Comparison of ENCODE assay signal across 14 cellular contexts in the genomic region with DNA sequence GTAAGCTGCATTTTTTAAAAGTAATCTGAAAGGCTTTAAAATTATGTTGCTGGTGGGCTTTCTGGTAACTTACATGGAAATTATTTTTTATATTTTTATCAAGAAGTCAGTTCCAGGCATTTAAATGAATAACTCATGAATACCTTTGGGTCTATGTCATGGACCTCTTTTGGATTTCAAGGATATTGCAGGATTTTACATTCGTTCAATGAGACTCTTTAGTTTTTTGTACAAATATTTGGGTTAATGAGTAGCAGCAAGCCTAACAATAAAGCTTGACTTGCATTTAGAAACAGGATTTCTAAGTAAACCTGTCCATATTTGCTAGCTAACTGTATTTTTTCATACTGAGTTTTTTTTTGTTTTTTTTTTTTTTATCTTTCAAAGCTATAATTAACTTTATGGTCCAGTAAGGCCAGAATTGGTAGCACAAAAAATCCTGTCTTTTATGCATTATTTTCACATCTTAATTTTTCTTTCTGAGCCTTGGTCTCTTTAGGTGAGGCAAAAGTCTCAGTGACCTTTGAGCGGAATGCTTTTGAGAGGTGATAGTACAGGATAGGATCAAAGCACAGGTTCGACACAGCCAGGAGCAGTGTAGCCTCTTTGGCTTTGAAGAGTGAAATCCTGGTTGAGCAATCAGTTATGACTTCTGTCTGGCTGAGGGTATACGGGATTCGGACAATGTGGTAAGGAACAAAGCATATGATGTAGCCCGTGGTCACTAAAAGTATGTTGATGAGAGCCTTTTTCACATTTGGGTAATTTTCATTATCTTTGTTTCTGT. TPM values are rescaled to one million over a fixed set of nuclear protein-coding genes. Genes with fewer than 3 reads are reported as not detected.
DNase-seq lines count a peak whose midpoint lies in the region; ATAC-seq and TF ChIP-seq lines count a peak whose summit lies in the region.
"Had no signal": no experiment of that assay in that cellular context is flagged by ENCODE, and none has a peak within 500 bp of the region (broad histone marks: within the 10 kb centered on the region; RNA-seq: fewer than 3 reads in every experiment).

No MANE protein-coding gene starts in this region.

- H2AFZ ChIP-seq in IMR-90 (replicated peaks; ENCODE audit: low read length, poor library complexity) (no peak overlapping the region), trophoblast cell (ENCODE audit: insufficient read depth, low read length, poor library complexity) (no peak overlapping the region)

- peaks cover 3% of the 10 kb centered on the region for H3K9me3 Mint-ChIP-seq in activated CD4-positive, alpha-beta T cell treated with anti-CD3 and anti-CD28 coated beads for 36 hours (ENCODE audit: low read depth)
- H3K9me3 Mint-ChIP-seq in chondrocyte (ENCODE audit: low read depth): no peaks in the 10 kb centered on the region

- H3K27ac Mint-ChIP-seq in activated CD4-positive, alpha-beta T cell treated with anti-CD3 and anti-CD28 coated beads for 36 hours: peak overlapping the region; percentile 93
- H3K27ac Mint-ChIP-seq in chondrocyte (ENCODE audit: unreplicated experiment): peak overlapping the region; percentile 80

- H3K9me3 ChIP-seq in IMR-90 (ENCODE audit: control insufficient read depth, insufficient read depth, low read length) (no peaks in the 10 kb centered on the region), trophoblast cell (ENCODE audit: insufficient read depth, low read depth, low read length) (no peaks in the 10 kb centered on the region)
- H3K9me3 ChIP-seq: heart left ventricle, left ventricle myocardium inferior, SJCRH30 had no signal

- H3K79me1 ChIP-seq in IMR-90 (ENCODE audit: low read depth in 1 of 2, low read length in 2 of 2) (no peaks in the 10 kb centered on the region), trophoblast cell (ENCODE audit: low read length) (peaks cover 6% of the 10 kb centered on the region)

- no peak overlapping the region for H2BK15ac ChIP-seq in IMR-90 (ENCODE audit: low read depth, low read length)

- peaks cover 3% of the 10 kb centered on the region; the same call in 1 of the 2 replicates for H3K9me1 ChIP-seq in IMR-90 (ENCODE audit: insufficient read depth, low read length)

- H3K9ac ChIP-seq in IMR-90 (ENCODE audit: low read depth, low read length): no peak overlapping the region
- no peak overlapping the region for H3K9ac ChIP-seq in trophoblast cell (ENCODE audit: low read length)

- BruUV-seq in IMR-90 (replicated peaks; lab: Mats Ljungman, UMichigan): no TSS peak

- H3K4ac ChIP-seq in IMR-90 (ENCODE audit: low read depth, low read length) (peak overlapping the region; percentile 10; the same call in 1 of the 2 replicates), trophoblast cell (ENCODE audit: low read depth, low read length) (no peak overlapping the region)

- H3K4me1 ChIP-seq in IMR-90 (ENCODE audit: control insufficient read depth, insufficient read depth, low read length) (peaks cover 2% of the 10 kb centered on the region; the same call in 1 of the 2 replicates), trophoblast cell (ENCODE audit: control insufficient read depth in 1 of 2, insufficient read depth in 2 of 2, low read length in 2 of 2) (peaks cover 3% of the 10 kb centered on the region in 2 experiments)
- H3K4me1 ChIP-seq: left ventricle myocardium inferior, SJCRH30 had no signal

- H3K79me2 ChIP-seq in trophoblast cell (ENCODE audit: control insufficient read depth, insufficient read depth, low read length, poor library complexity): no peaks in the 10 kb centered on the region

- peaks cover 53% of the 10 kb centered on the region for H3K36me3 Mint-ChIP-seq in activated CD4-positive, alpha-beta T cell treated with anti-CD3 and anti-CD28 coated beads for 36 hours (ENCODE audit: low read depth)
- no peaks in the 10 kb centered on the region for H3K36me3 Mint-ChIP-seq in chondrocyte (ENCODE audit: low read depth)

- peak overlapping the region; percentile 34; the same call in 1 of the 2 replicates for H2BK20ac ChIP-seq in IMR-90 (ENCODE audit: low read depth, low read length)

- peak overlapping the region; percentile 27; the same call in 1 of the 2 replicates for H2AK5ac ChIP-seq in IMR-90 (ENCODE audit: low read depth, low read length)
- H2AK5ac ChIP-seq in trophoblast cell (ENCODE audit: low read length): no peak overlapping the region

- POLR2A ChIA-PET in activated CD4-positive, alpha-beta T cell treated with anti-CD3 and anti-CD28 coated beads for 36 hours (lab: Charles Lee): interaction anchor here (0.6 to 1.1 kb wide), 2 partner anchors 11 to 237 kb away, joined by 4 to 9 read pairs; no protein-coding TSS in a partner anchor
- POLR2A ChIA-PET in IMR-90 (lab: Charles Lee; ENCODE audit: unreplicated experiment): no interaction called here

- intact Hi-C loops in activated CD4-positive, alpha-beta T cell treated with anti-CD3 and anti-CD28 coated beads for 36 hours (cut with DNase I, micrococcal nuclease): no loop called here
- intact Hi-C loops in IMR-90 (cut with micrococcal nuclease): no loop called here

- no peak overlapping the region for H4K91ac ChIP-seq in IMR-90 (ENCODE audit: insufficient read depth, low read depth, low read length)
- no peak overlapping the region for H4K91ac ChIP-seq in trophoblast cell (ENCODE audit: low read depth, low read length)

- H3K27me3 Mint-ChIP-seq in activated CD4-positive, alpha-beta T cell treated with anti-CD3 and anti-CD28 coated beads for 36 hours: no peaks in the 10 kb centered on the region
- no peaks in the 10 kb centered on the region for H3K27me3 Mint-ChIP-seq in chondrocyte (ENCODE audit: low read depth)

- H3K27me3 ChIP-seq in IMR-90 (ENCODE audit: control insufficient read depth, insufficient read depth, low read length) (no peaks in the 10 kb centered on the region), trophoblast cell (ENCODE audit: insufficient read depth, low read length) (no peaks in the 10 kb centered on the region)
- H3K27me3 ChIP-seq: heart left ventricle had no signal

- no peak overlapping the region for H2AK9ac ChIP-seq in IMR-90 (replicated peaks; ENCODE audit: low read depth, low read length, poor library complexity)

- 40% methylated on average over 1 of the region's 6 CpGs; no CpG with 5 or more reads in 1 of the 2 experiments for WGBS in IMR-90 (ENCODE audit: extremely low coverage in 2 of 2, insufficient read length in 1 of 2), 2 experiments
- no CpG with 5 or more reads among the region's 6 CpGs for WGBS in trophoblast cell (ENCODE audit: extremely low coverage, insufficient coverage, insufficient read length)

- H4K8ac ChIP-seq in IMR-90 (ENCODE audit: low read depth in 2 of 2, low read length in 2 of 2): no peak overlapping the region
- no peak overlapping the region for H4K8ac ChIP-seq in trophoblast cell (ENCODE audit: low read depth, low read length)

- H3K14ac ChIP-seq in IMR-90 (replicated peaks; ENCODE audit: low read depth, low read length) (peak overlapping the region; percentile 37; the same call in 1 of the 2 replicates), trophoblast cell (ENCODE audit: low read length) (no peak overlapping the region)

- CTCF ChIA-PET in activated CD4-positive, alpha-beta T cell treated with anti-CD3 and anti-CD28 coated beads for 36 hours (lab: Charles Lee): interaction anchor here (0.6 to 1.4 kb wide), 6 partner anchors 14 to 126 kb away, joined by 3 to 5 read pairs (median 3); no protein-coding TSS in a partner anchor
- CTCF ChIA-PET in IMR-90 (lab: Yijun Ruan, JAX): interaction anchor here (0.6 kb wide), 2 partner anchors 17 to 599 kb away, joined by 3 to 4 read pairs; no protein-coding TSS in a partner anchor

- dilution Hi-C loops in IMR-90 (cut with HindIII; ENCODE audit: low sequenced_read_pairs, unreplicated experiment): no loop called here

- H3K27ac ChIP-seq in IMR-90 (ENCODE audit: insufficient read depth, low read length) (no peak overlapping the region), trophoblast cell (ENCODE audit: low read depth, low read length) (no peak overlapping the region)
- H3K27ac ChIP-seq: heart left ventricle, left ventricle myocardium inferior, SJCRH30 had no signal

- no peak for ATAC-seq in activated CD4-positive, alpha-beta T cell treated with anti-CD3 and anti-CD28 coated beads for 36 hours
- ATAC-seq in IMR-90 (ENCODE audit: low read depth): peak; percentile 57
- ATAC-seq: heart left ventricle had no signal

- in situ Hi-C loops in IMR-90 (cut with MboI; ENCODE audit: low sequenced_read_pairs): no loop called here

- no peak overlapping the region for H3K4me3 ChIP-seq in IMR-90 (ENCODE audit: insufficient read depth, low read depth, low read length)
- no peak overlapping the region for H3K4me3 ChIP-seq in trophoblast cell (ENCODE audit: low read depth, low read length)
- H3K4me3 ChIP-seq: heart left ventricle, left ventricle myocardium inferior, SJCRH30 had no signal

- TF ChIP-seq CTCF in IMR-90 (conservative IDR thresholded peaks at IDR 0.05; ENCODE audit: low read depth, low read length) (no peak), chondrocyte (IDR thresholded peaks at IDR 0.05) (no peak)

- no peak overlapping the region for H2BK5ac ChIP-seq in IMR-90 (ENCODE audit: low read depth, low read length, poor library complexity, severe bottlenecking)
- H2BK5ac ChIP-seq in trophoblast cell (ENCODE audit: low read depth, low read length, poor library complexity): no peak overlapping the region

- H3K4me2 ChIP-seq in IMR-90 (ENCODE audit: low read depth, low read length) (no peak overlapping the region), trophoblast cell (ENCODE audit: low read length) (no peak overlapping the region)

- H4K12ac ChIP-seq in trophoblast cell (ENCODE audit: low read depth, low read length): no peak overlapping the region

- no peak overlapping the region for H3K56ac ChIP-seq in IMR-90 (ENCODE audit: extremely low read depth, insufficient read depth, low read length)

- H3K23ac ChIP-seq in IMR-90 (ENCODE audit: low read depth, low read length): peak overlapping the region; percentile 38; the same call in 1 of the 2 replicates
- H3K23ac ChIP-seq in trophoblast cell (ENCODE audit: low read length): no peak overlapping the region

- H3K4me3 Mint-ChIP-seq in activated CD4-positive, alpha-beta T cell treated with anti-CD3 and anti-CD28 coated beads for 36 hours: peak overlapping the region; percentile 83
- no peak overlapping the region for H3K4me3 Mint-ChIP-seq in chondrocyte (ENCODE audit: unreplicated experiment)

- no peak overlapping the region for H2BK12ac ChIP-seq in trophoblast cell (ENCODE audit: low read length)

- H4K20me1 ChIP-seq in IMR-90 (ENCODE audit: insufficient read depth, low read length): no peaks in the 10 kb centered on the region

- no peak for DNase-seq in activated CD4-positive, alpha-beta T cell treated with anti-CD3 and anti-CD28 coated beads for 36 hours
- DNase-seq in activated CD4-positive, alpha-beta T cell treated with anti-CD3 and anti-CD28 coated beads, Interleukin-2, amount 50 U/mL, for 48 hours: no peak
- DNase-seq in IMR-90 (peak; percentile 74), chondrocyte (ENCODE audit: low spot score) (no peak), trophoblast cell (peak; percentile 40 to 76), NCI-H1048 (lab: John Stamatoyannopoulos, UW) (no peak)
- no peak for DNase-seq in stimulated activated CD4-positive, alpha-beta T cell treated with anti-CD3 and anti-CD28 coated beads, Interleukin-4, amount 100 ng/mL, for 4 hours
- DNase-seq in stimulated activated CD4-positive, alpha-beta T cell treated with anti-CD3 and anti-CD28 coated beads, Interleukin-15, amount 100 ng/mL, for 24 hours: no peak
- DNase-seq: DMS 273 treated with DMSO at 0.1 percent for 48 hours, heart left ventricle, left ventricle myocardium inferior, SJCRH30 had no signal

- no peak overlapping the region for H4K5ac ChIP-seq in IMR-90 (ENCODE audit: low read depth, low read length)

- peak overlapping the region; percentile 38 for H2BK120ac ChIP-seq in IMR-90 (ENCODE audit: low read depth, low read length)
- H2BK120ac ChIP-seq in trophoblast cell (ENCODE audit: insufficient read depth, low read length, poor library complexity): no peak overlapping the region

- H3K18ac ChIP-seq in IMR-90 (ENCODE audit: low read depth, low read length) (peak overlapping the region; percentile 18; the same call in 1 of the 2 replicates), trophoblast cell (ENCODE audit: low read length) (no peak overlapping the region)

- peaks cover 39% of the 10 kb centered on the region for H3K4me1 Mint-ChIP-seq in activated CD4-positive, alpha-beta T cell treated with anti-CD3 and anti-CD28 coated beads for 36 hours
- peaks cover 34% of the 10 kb centered on the region for H3K4me1 Mint-ChIP-seq in chondrocyte (ENCODE audit: low read depth)

- TF ChIP-seq POLR2A in IMR-90 (IDR thresholded peaks at IDR 0.05; ENCODE audit: low read depth, low read length): no peak

- H3K36me3 ChIP-seq in IMR-90 (ENCODE audit: control insufficient read depth, insufficient read depth, low read length) (no peaks in the 10 kb centered on the region), trophoblast cell (ENCODE audit: control insufficient read depth in 1 of 2, insufficient read depth in 2 of 2, low read length in 2 of 2) (peaks cover 5 to 8% of the 10 kb centered on the region in 2 experiments)
- H3K36me3 ChIP-seq: heart left ventricle, left ventricle myocardium inferior, SJCRH30 had no signal

- no peak for TF ChIP-seq RAD21 in IMR-90 (IDR thresholded peaks at IDR 0.05; ENCODE audit: low read length)

RNA-seq across cellular contexts. Expression of a gene that starts 4.8 kb away (rescaled TPM):
- 100 to 1,000 TPM in 1 of 2 experiments, 10 to 100 TPM in 1; 84.9 to 111 TPM for total RNA-seq in activated CD4-positive, alpha-beta T cell treated with anti-CD3 and anti-CD28 coated beads for 36 hours
- total RNA-seq in IMR-90 (2012; rRNA removed) (not detected in 2 replicates), chondrocyte (not detected in 3 replicates)
- not detected in 2 replicates for polyA plus RNA-seq in IMR-90 (2012; rRNA removed)
- polyA plus RNA-seq in IMR-90 (2012; cell fraction: cytosol; rRNA removed): not detected in 2 replicates
- not detected in 2 replicates for polyA plus RNA-seq in IMR-90 (2012; cell fraction: nucleus; rRNA removed; ENCODE audit: low replicate concordance)
- polyA plus RNA-seq in trophoblast cell (2013): 0.04 TPM in 1 of 2 replicates, not detected in the other
- total RNA-seq: left ventricle myocardium inferior, MCF 10A, SJCRH30 had no signal
- polyA plus RNA-seq: neural cell had no signal

Comparison
In these comparisons a context has a peak if more than half of its experiments do, and no peak if none do; other contexts are left out.
1. DNase-seq: peak in IMR-90 (single experiment) and trophoblast cell (2 of 2); none in activated CD4-positive, alpha-beta T cell treated with anti-CD3 and anti-CD28 coated beads for 36 hours (single experiment), activated CD4-positive, alpha-beta T cell treated with anti-CD3 and anti-CD28 coated beads, Interleukin-2, amount 50 U/mL, for 48 hours (0 of 2), chondrocyte (single experiment), stimulated activated CD4-positive, alpha-beta T cell treated with anti-CD3 and anti-CD28 coated beads, Interleukin-4, amount 100 ng/mL, for 4 hours (0 of 2), stimulated activated CD4-positive, alpha-beta T cell treated with anti-CD3 and anti-CD28 coated beads, Interleukin-15, amount 100 ng/mL, for 24 hours (single experiment) and NCI-H1048 (single experiment).
2. RNA of a gene that starts 4.8 kb away (total RNA-seq): 84.9 to 111 TPM in activated CD4-positive, alpha-beta T cell treated with anti-CD3 and anti-CD28 coated beads for 36 hours; not detected in IMR-90 and not detected in chondrocyte; every median in the first group is over 10 times any median in the second.